ENCODE assay signal across 9 cellular contexts in the genomic region with DNA sequence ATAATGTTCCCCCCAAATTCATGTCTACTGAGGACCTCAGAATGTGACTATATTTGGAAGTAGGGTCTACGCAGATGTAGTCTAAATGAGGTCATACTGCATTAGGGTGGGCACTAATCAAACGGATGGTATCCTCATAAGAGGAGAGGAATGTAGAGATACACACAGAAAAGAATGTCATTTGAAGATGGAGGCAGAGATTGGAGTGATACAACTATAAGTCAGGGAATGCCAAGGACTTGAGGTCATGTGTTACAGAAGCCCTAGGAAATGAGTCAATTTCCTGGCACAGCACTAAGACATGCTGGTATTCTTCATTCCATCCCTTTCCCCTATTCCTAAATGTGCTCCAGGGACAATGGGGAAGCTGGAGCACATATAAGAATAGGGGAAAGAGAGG. TPM values are rescaled to one million over a fixed set of nuclear protein-coding genes. Genes with fewer than 3 reads are reported as not detected.
A peak's percentile ranks its signal among the peaks of the same experiment; 100 is the strongest.
DNase-seq lines count a peak whose midpoint lies in the region; ATAC-seq and TF ChIP-seq lines count a peak whose summit lies in the region.
"Had no signal": no experiment of that assay in that cellular context is flagged by ENCODE, and none has a peak within 500 bp of the region (broad histone marks: within the 10 kb centered on the region; RNA-seq: fewer than 3 reads in every experiment).

No MANE protein-coding gene starts in this region.

- H4K8ac ChIP-seq in mesendoderm (ENCODE audit: low read depth, low read length) = no peak overlapping the region

- H3K23ac ChIP-seq in mesendoderm (ENCODE audit: low read length) = no peak overlapping the region

- H2BK15ac ChIP-seq in mesendoderm (replicated peaks; ENCODE audit: low read depth) = no peak overlapping the region

- H3K79me2 ChIP-seq in mesendoderm (ENCODE audit: control insufficient read depth, insufficient read depth, low read length) = no peaks in the 10 kb centered on the region

- H3K27me3 ChIP-seq in mesendoderm (ENCODE audit: insufficient read depth, low read length, poor library complexity) = no peaks in the 10 kb centered on the region

- no peaks in the 10 kb centered on the region for H3K36me3 ChIP-seq in mesendoderm (ENCODE audit: control insufficient read depth, insufficient read depth, low read length)

- DNase-seq in AG09319 (ENCODE audit: extremely low read depth, low read depth) = peak; percentile 60
- DNase-seq in LHCN-M2 (ENCODE audit: low read depth) = peak; percentile 94
- DNase-seq in cardiac fibroblast (ENCODE audit: low read depth in 2 of 2) = peak; percentile 94 to 99
- DNase-seq in mesendoderm = peak; percentile 94
- DNase-seq in UCSD-AML1 (lab: John Stamatoyannopoulos, UW; ENCODE audit: unreplicated experiment) = no peak
- no peak for DNase-seq in NCI-H1694 treated with DMSO at 0.1 percent for 48 hours (lab: John Stamatoyannopoulos, UW)
- DNase-seq: SHP77 had no signal

- WGBS in mesendoderm (ENCODE audit: extremely low coverage, insufficient coverage, low lambda C conversion rate) = no CpG with 5 or more reads among the region's 2 CpGs

- H3K18ac ChIP-seq in mesendoderm (ENCODE audit: low read length) = no peak overlapping the region

- H3K56ac ChIP-seq in mesendoderm (ENCODE audit: low read length) = no peak overlapping the region

- H3K4me3 ChIP-seq in cardiac fibroblast (replicated peaks in 1 of 2; ENCODE audit: low read depth in 2 of 2, low read length in 2 of 2) = peak overlapping the region in 1 of 2 donors; percentile 59
- no peak overlapping the region for H3K4me3 ChIP-seq in mesendoderm (ENCODE audit: low read length)

- peaks cover 2% of the 10 kb centered on the region for H3K4me1 ChIP-seq in mesendoderm (ENCODE audit: control insufficient read depth, low read depth, low read length)

- no peak overlapping the region for H4K5ac ChIP-seq in mesendoderm (ENCODE audit: low read length)

- no peak overlapping the region for H2BK5ac ChIP-seq in mesendoderm (ENCODE audit: low read length)

- ATAC-seq in HG02938 (IDR thresholded peaks at IDR 0.05; ENCODE audit: unreplicated experiment) (no peak), GM19452 (IDR thresholded peaks at IDR 0.05; ENCODE audit: unreplicated experiment) (no peak)

- H2BK120ac ChIP-seq in mesendoderm (ENCODE audit: low read depth, low read length) = no peak overlapping the region

- H3K9ac ChIP-seq in mesendoderm (ENCODE audit: low read length) = no peak overlapping the region

- no peak overlapping the region for H3K4ac ChIP-seq in mesendoderm (ENCODE audit: low read depth, low read length)

- H3K79me1 ChIP-seq in mesendoderm (ENCODE audit: low read length) = no peaks in the 10 kb centered on the region

- TF ChIP-seq CTCF in AG09319 (IDR thresholded peaks at IDR 0.05; ENCODE audit: low read depth, low read length) (no peak), cardiac fibroblast (IDR thresholded peaks at IDR 0.05; ENCODE audit: low read depth, low read length) (no peak)

- no peak overlapping the region for H3K27ac ChIP-seq in mesendoderm (ENCODE audit: low read depth, low read length)

- H3K4me2 ChIP-seq in mesendoderm (ENCODE audit: low read length) = no peak overlapping the region

- H2AK5ac ChIP-seq in mesendoderm (ENCODE audit: low read length) = no peak overlapping the region

RNA-seq across cellular contexts. Expression of gene PDCD1LG2, which starts 0.8 kb away (rescaled TPM):
- total RNA-seq in LHCN-M2 (2014; rRNA removed) = 18.3 and 20.6 TPM in 2 replicates
- 9.7 TPM for polyA plus RNA-seq in LHCN-M2 (2012)
- 0.04 TPM for polyA plus RNA-seq in mesendoderm (2013, experiment 1 of 2)
- polyA plus RNA-seq in mesendoderm (2013, experiment 2 of 2) = 0.08 TPM

RNA-seq across cellular contexts. Expression of gene CD274, which starts 59.2 kb away (rescaled TPM):
- 5.5 and 7.9 TPM in 2 replicates for total RNA-seq in LHCN-M2 (2014; rRNA removed)
- 2.9 TPM for polyA plus RNA-seq in LHCN-M2 (2012)
- polyA plus RNA-seq in mesendoderm (2013, experiment 1 of 2) = 0.27 TPM
- polyA plus RNA-seq in mesendoderm (2013, experiment 2 of 2) = 0.15 TPM

Comparison
In these comparisons a context has a peak if more than half of its experiments do, and no peak if none do; other contexts are left out.
1. DNase-seq: peak in AG09319 (single experiment), LHCN-M2 (single experiment), cardiac fibroblast (2 of 2) and mesendoderm (single experiment); none in UCSD-AML1 (single experiment) and NCI-H1694 treated with DMSO at 0.1 percent for 48 hours (single experiment).